In genomic region chr2:99380376-99381010, GRCh38 we compare ENCODE assay signal across 15 cellular contexts. TPM values are rescaled to one million over a fixed set of nuclear protein-coding genes. Genes with fewer than 3 reads are reported as not detected.
DNase-seq lines count a peak whose midpoint lies in the region; ATAC-seq and TF ChIP-seq lines count a peak whose summit lies in the region.
"Had no signal": no experiment of that assay in that cellular context is flagged by ENCODE, and none has a peak within 500 bp of the region (broad histone marks: within the 10 kb centered on the region; RNA-seq: fewer than 3 reads in every experiment).

No MANE protein-coding gene starts in this region.

- CTCF ChIA-PET in activated CD8-positive, alpha-beta T cell treated with anti-CD3 and anti-CD28 coated beads for 36 hours (lab: Charles Lee): no interaction called here
- CTCF ChIA-PET in activated CD8-positive, alpha-beta T cell treated with anti-CD3 and anti-CD28 coated beads, Interleukin-2, amount 10 ng/mL, durations not matched to agents 7 days and 5 days (lab: Charles Lee): no interaction called here
- CTCF ChIA-PET in naive thymus-derived CD4-positive, alpha-beta T cell (lab: Charles Lee): interaction anchor here (0.6 kb wide), 1 partner anchor 1361 kb away, joined by 6 read pairs; no protein-coding TSS in a partner anchor

- no peak overlapping the region; the same call in 1 of the 2 replicates for H3K4me3 ChIP-seq in HUES48 (ENCODE audit: low read depth, low read length)
- no peak overlapping the region for H3K4me3 ChIP-seq in naive thymus-derived CD4-positive, alpha-beta T cell (ENCODE audit: low read length)
- H3K4me3 ChIP-seq in right atrium auricular region: no peak overlapping the region
- H3K4me3 ChIP-seq: pancreas, SJSA1 had no signal

- no peak for ATAC-seq in activated CD8-positive, alpha-beta T cell treated with anti-CD3 and anti-CD28 coated beads for 36 hours
- no peak for ATAC-seq in activated CD8-positive, alpha-beta T cell treated with anti-CD3 and anti-CD28 coated beads, Interleukin-2, amount 10 ng/mL, durations not matched to agents 7 days and 5 days
- peak; percentile 88 for ATAC-seq in GM21619 (IDR thresholded peaks at IDR 0.05; ENCODE audit: unreplicated experiment)
- no peak for ATAC-seq in naive thymus-derived CD4-positive, alpha-beta T cell
- ATAC-seq: pancreas had no signal

- no peak for TF ChIP-seq CTCF in activated CD8-positive, alpha-beta T cell treated with anti-CD3 and anti-CD28 coated beads for 36 hours (IDR thresholded peaks at IDR 0.05)
- TF ChIP-seq CTCF in nephron (IDR thresholded peaks at IDR 0.05; ENCODE audit: unreplicated experiment in 3 of 3) (no peak), right atrium auricular region (IDR thresholded peaks at IDR 0.05) (no peak)

- POLR2A ChIA-PET in activated CD8-positive, alpha-beta T cell treated with anti-CD3 and anti-CD28 coated beads for 36 hours (lab: Charles Lee): no interaction called here
- POLR2A ChIA-PET in activated CD8-positive, alpha-beta T cell treated with anti-CD3 and anti-CD28 coated beads, Interleukin-2, amount 10 ng/mL, durations not matched to agents 7 days and 5 days (lab: Charles Lee): no interaction called here
- POLR2A ChIA-PET in naive thymus-derived CD4-positive, alpha-beta T cell (lab: Charles Lee): interaction anchor here (0.7 kb wide), 1 partner anchor 75 kb away, joined by 3 read pairs; no protein-coding TSS in a partner anchor

- H3K9me3 ChIP-seq in HUES48 (ENCODE audit: control insufficient read depth, insufficient read depth, low read length) (no peaks in the 10 kb centered on the region), right atrium auricular region (peaks cover 0 to 3% of the 10 kb centered on the region in 2 donors)
- H3K9me3 ChIP-seq in naive thymus-derived CD4-positive, alpha-beta T cell (ENCODE audit: control insufficient read depth in 2 of 3, low read length in 3 of 3): no peaks in the 10 kb centered on the region
- H3K9me3 ChIP-seq: pancreas, SJSA1 had no signal

- H3K27ac Mint-ChIP-seq in activated CD8-positive, alpha-beta T cell treated with anti-CD3 and anti-CD28 coated beads for 36 hours: peak overlapping the region; percentile 28
- no peak overlapping the region for H3K27ac Mint-ChIP-seq in activated CD8-positive, alpha-beta T cell treated with anti-CD3 and anti-CD28 coated beads, Interleukin-2, amount 10 ng/mL, durations not matched to agents 7 days and 5 days
- peak overlapping the region; percentile 19 to 77 (median 26) for H3K27ac Mint-ChIP-seq in nephron
- peak overlapping the region in 3 of 9 donors; percentile 23 to 45 (median 42) for H3K27ac Mint-ChIP-seq in naive thymus-derived CD4-positive, alpha-beta T cell

- no peaks in the 10 kb centered on the region for H3K27me3 ChIP-seq in HUES48 (ENCODE audit: control insufficient read depth, insufficient read depth, low read length)
- no peaks in the 10 kb centered on the region for H3K27me3 ChIP-seq in naive thymus-derived CD4-positive, alpha-beta T cell (ENCODE audit: control insufficient read depth in 2 of 2, insufficient read depth in 2 of 2, low read length in 2 of 2)
- H3K27me3 ChIP-seq in right atrium auricular region: no peaks in the 10 kb centered on the region
- H3K27me3 ChIP-seq: pancreas, SJSA1 had no signal

- no peaks in the 10 kb centered on the region for H3K9me3 Mint-ChIP-seq in activated CD8-positive, alpha-beta T cell treated with anti-CD3 and anti-CD28 coated beads for 36 hours
- no peaks in the 10 kb centered on the region for H3K9me3 Mint-ChIP-seq in activated CD8-positive, alpha-beta T cell treated with anti-CD3 and anti-CD28 coated beads, Interleukin-2, amount 10 ng/mL, durations not matched to agents 7 days and 5 days (ENCODE audit: insufficient read depth)
- peaks cover 3% of the 10 kb centered on the region for H3K9me3 Mint-ChIP-seq in nephron
- no peaks in the 10 kb centered on the region for H3K9me3 Mint-ChIP-seq in naive thymus-derived CD4-positive, alpha-beta T cell

- intact Hi-C loops in activated CD8-positive, alpha-beta T cell treated with anti-CD3 and anti-CD28 coated beads for 36 hours (cut with micrococcal nuclease): no loop called here
- intact Hi-C loops in naive thymus-derived CD4-positive, alpha-beta T cell (cut with micrococcal nuclease): no loop called here

- H3K27ac ChIP-seq in HUES48 (ENCODE audit: low read depth, low read length) (peak overlapping the region; percentile 57), right atrium auricular region (no peak overlapping the region)
- H3K27ac ChIP-seq in naive thymus-derived CD4-positive, alpha-beta T cell (ENCODE audit: low read depth, low read length): no peak overlapping the region
- H3K27ac ChIP-seq: pancreas, SJSA1 had no signal

- H3K9ac ChIP-seq in HUES48 (ENCODE audit: low read depth, low read length): no peak overlapping the region

- no peaks in the 10 kb centered on the region for H3K27me3 Mint-ChIP-seq in activated CD8-positive, alpha-beta T cell treated with anti-CD3 and anti-CD28 coated beads for 36 hours
- no peaks in the 10 kb centered on the region for H3K27me3 Mint-ChIP-seq in activated CD8-positive, alpha-beta T cell treated with anti-CD3 and anti-CD28 coated beads, Interleukin-2, amount 10 ng/mL, durations not matched to agents 7 days and 5 days (ENCODE audit: low read depth)
- H3K27me3 Mint-ChIP-seq in nephron (ENCODE audit: low read depth): no peaks in the 10 kb centered on the region
- H3K27me3 Mint-ChIP-seq in naive thymus-derived CD4-positive, alpha-beta T cell: no peaks in the 10 kb centered on the region

- H3K4me1 ChIP-seq in HUES48 (ENCODE audit: control insufficient read depth, insufficient read depth, low read length): peaks cover 12% of the 10 kb centered on the region; the same call in 1 of the 2 replicates
- no peaks in the 10 kb centered on the region for H3K4me1 ChIP-seq in naive thymus-derived CD4-positive, alpha-beta T cell (ENCODE audit: control insufficient read depth in 2 of 2, insufficient read depth in 2 of 2, low read length in 2 of 2)
- H3K4me1 ChIP-seq in right atrium auricular region: no peaks in the 10 kb centered on the region
- H3K4me1 ChIP-seq: pancreas, SJSA1 had no signal

- peaks cover 91% of the 10 kb centered on the region for H3K36me3 ChIP-seq in HUES48 (ENCODE audit: control insufficient read depth, insufficient read depth, low read length)
- peaks cover 21 to 60% (median 29%) of the 10 kb centered on the region in 3 experiments for H3K36me3 ChIP-seq in naive thymus-derived CD4-positive, alpha-beta T cell (ENCODE audit: control insufficient read depth in 2 of 3, insufficient read depth in 3 of 3, low read length in 3 of 3)
- H3K36me3 ChIP-seq in right atrium auricular region: peaks cover 74% of the 10 kb centered on the region

- DNase-seq in activated CD8-positive, alpha-beta T cell treated with anti-CD3 and anti-CD28 coated beads for 36 hours: no peak
- DNase-seq in activated CD8-positive, alpha-beta T cell treated with anti-CD3 and anti-CD28 coated beads, Interleukin-2, amount 10 ng/mL, durations not matched to agents 7 days and 5 days: no peak
- no peak for DNase-seq in naive thymus-derived CD4-positive, alpha-beta T cell
- DNase-seq in right atrium auricular region (ENCODE audit: low spot score): no peak
- no peak for DNase-seq in cerebellar cortex (ENCODE audit: low spot score)
- DNase-seq: 8988T; activated CD8-positive, alpha-beta memory T cell treated with anti-CD3 and anti-CD28 coated beads for 24 hours; foreskin melanocyte; H7; pancreas; stimulated activated CD4-positive, alpha-beta T cell treated with anti-CD3 and anti-CD28 coated beads, Interleukin-12 subunit alpha, Interleukin-12 subunit beta, amount 100 ng/mL, for 4 hours had no signal

- peaks cover 54% of the 10 kb centered on the region for H3K36me3 Mint-ChIP-seq in activated CD8-positive, alpha-beta T cell treated with anti-CD3 and anti-CD28 coated beads for 36 hours (ENCODE audit: low read depth)
- peaks cover 60% of the 10 kb centered on the region for H3K36me3 Mint-ChIP-seq in activated CD8-positive, alpha-beta T cell treated with anti-CD3 and anti-CD28 coated beads, Interleukin-2, amount 10 ng/mL, durations not matched to agents 7 days and 5 days (ENCODE audit: low read depth)
- peaks cover 91% of the 10 kb centered on the region for H3K36me3 Mint-ChIP-seq in nephron (ENCODE audit: low read depth)
- H3K36me3 Mint-ChIP-seq in naive thymus-derived CD4-positive, alpha-beta T cell: peaks cover 14 to 67% (median 42%) of the 10 kb centered on the region in 5 donors

- no peak overlapping the region for H3K4me3 Mint-ChIP-seq in activated CD8-positive, alpha-beta T cell treated with anti-CD3 and anti-CD28 coated beads for 36 hours
- no peak overlapping the region for H3K4me3 Mint-ChIP-seq in activated CD8-positive, alpha-beta T cell treated with anti-CD3 and anti-CD28 coated beads, Interleukin-2, amount 10 ng/mL, durations not matched to agents 7 days and 5 days
- H3K4me3 Mint-ChIP-seq in nephron: no peak overlapping the region
- no peak overlapping the region for H3K4me3 Mint-ChIP-seq in naive thymus-derived CD4-positive, alpha-beta T cell

- H3K4me1 Mint-ChIP-seq in activated CD8-positive, alpha-beta T cell treated with anti-CD3 and anti-CD28 coated beads for 36 hours (ENCODE audit: low read depth): peaks cover 34% of the 10 kb centered on the region
- peaks cover 7% of the 10 kb centered on the region for H3K4me1 Mint-ChIP-seq in activated CD8-positive, alpha-beta T cell treated with anti-CD3 and anti-CD28 coated beads, Interleukin-2, amount 10 ng/mL, durations not matched to agents 7 days and 5 days (ENCODE audit: low read depth)
- H3K4me1 Mint-ChIP-seq in nephron: no peaks in the 10 kb centered on the region
- peaks cover 0 to 14% (median 0%) of the 10 kb centered on the region in 7 donors for H3K4me1 Mint-ChIP-seq in naive thymus-derived CD4-positive, alpha-beta T cell

RNA-seq across cellular contexts. Expression of gene EIF5B, which starts 43.3 kb away (rescaled TPM):
- total RNA-seq in activated CD8-positive, alpha-beta T cell treated with anti-CD3 and anti-CD28 coated beads for 36 hours: 10 to 100 TPM; 71.6 to 75.3 TPM
- 10 to 100 TPM; 47.5 TPM for total RNA-seq in activated CD8-positive, alpha-beta T cell treated with anti-CD3 and anti-CD28 coated beads, Interleukin-2, amount 10 ng/mL, durations not matched to agents 7 days and 5 days
- 10 to 100 TPM; 28.0 to 49.0 (median 37.6) TPM for total RNA-seq in naive thymus-derived CD4-positive, alpha-beta T cell
- polyA plus RNA-seq in naive thymus-derived CD4-positive, alpha-beta T cell: 10 to 100 TPM in 1 of 2 donors, 1 to 10 TPM in 1; 5.6 to 14.0 TPM
- total RNA-seq in right atrium auricular region: 10 to 100 TPM; 50.7 to 81.0 TPM

RNA-seq across cellular contexts. Expression of gene TXNDC9, which starts 44.4 kb away (rescaled TPM):
- 10 to 100 TPM; 23.0 to 27.0 TPM for total RNA-seq in activated CD8-positive, alpha-beta T cell treated with anti-CD3 and anti-CD28 coated beads for 36 hours
- total RNA-seq in activated CD8-positive, alpha-beta T cell treated with anti-CD3 and anti-CD28 coated beads, Interleukin-2, amount 10 ng/mL, durations not matched to agents 7 days and 5 days: 10 to 100 TPM; 34.7 to 38.3 TPM
- total RNA-seq in naive thymus-derived CD4-positive, alpha-beta T cell: 10 to 100 TPM in 4 of 5 experiments, 1 to 10 TPM in 1; 7.8 to 31.4 (median 24.4) TPM
- polyA plus RNA-seq in naive thymus-derived CD4-positive, alpha-beta T cell: 10 to 100 TPM; 48.2 to 49.3 TPM
- total RNA-seq in right atrium auricular region: 10 to 100 TPM; 21.4 to 28.9 TPM
